ENCODE assay signal across 18 cellular contexts in genomic region chr12:65944637-65945036, GRCh38.
"Had no signal": no experiment of that assay in that cellular context is flagged by ENCODE, and none has a peak within 500 bp of the region (broad histone marks: within the 10 kb centered on the region; RNA-seq: fewer than 3 reads in every experiment).

No MANE protein-coding gene starts in this region.

- H3K4me3 ChIP-seq: body of pancreas, coronary artery, gastrocnemius medialis, heart left ventricle, right atrium auricular region, tibial nerve had no signal

- H3K27ac ChIP-seq: body of pancreas, coronary artery, gastrocnemius medialis, heart left ventricle, right atrium auricular region, tibial nerve had no signal

- H3K36me3 Mint-ChIP-seq: activated naive CD4-positive, alpha-beta T cell treated with anti-CD3 and anti-CD28 coated beads, Interleukin-2, amount 50 U/mL, for 72 hours; naive thymus-derived CD8-positive, alpha-beta T cell had no signal

- H3K4me1 Mint-ChIP-seq: naive thymus-derived CD8-positive, alpha-beta T cell; T-helper 17 cell had no signal

- H3K9me3 Mint-ChIP-seq: activated CD8-positive, alpha-beta T cell treated with anti-CD3 and anti-CD28 coated beads for 36 hours; activated naive CD4-positive, alpha-beta T cell treated with anti-CD3 and anti-CD28 coated beads, Interleukin-2, amount 50 U/mL, for 72 hours; activated T-cell treated with anti-CD3 and anti-CD28 coated beads, Interleukin-2, amount 50 U/mL, for 4 hours; naive thymus-derived CD8-positive, alpha-beta T cell had no signal

- H3K27me3 ChIP-seq: body of pancreas, right atrium auricular region, tibial nerve had no signal

- H3K36me3 ChIP-seq: gastrocnemius medialis, heart left ventricle, right atrium auricular region, tibial nerve had no signal

- DNase-seq: activated CD4-positive, alpha-beta T cell treated with anti-CD3 and anti-CD28 coated beads for 48 hours; activated CD8-positive, alpha-beta T cell treated with anti-CD3 and anti-CD28 coated beads for 36 hours; activated effector memory CD4-positive, alpha-beta T cell treated with Interleukin-2 at 50 U/mL for 16 hours; activated T-cell treated with anti-CD3 and anti-CD28 coated beads, Interleukin-2, amount 50 U/mL, for 4 hours; body of pancreas; central memory CD4-positive, alpha-beta T cell; gastrocnemius medialis; heart left ventricle; naive thymus-derived CD8-positive, alpha-beta T cell; nucleus accumbens; stimulated activated CD4-positive, alpha-beta T cell treated with anti-CD3 and anti-CD28 coated beads, Interleukin-15, amount 100 ng/mL, for 24 hours; stimulated activated CD4-positive, alpha-beta T cell treated with anti-CD3 and anti-CD28 coated beads, Interleukin-4, amount 100 ng/mL, for 24 hours; stimulated activated naive CD4-positive, alpha-beta T cell; T-helper 17 cell had no signal

- H3K27ac Mint-ChIP-seq: activated CD8-positive, alpha-beta T cell treated with anti-CD3 and anti-CD28 coated beads for 36 hours; activated naive CD4-positive, alpha-beta T cell treated with anti-CD3 and anti-CD28 coated beads, Interleukin-2, amount 50 U/mL, for 72 hours; naive thymus-derived CD8-positive, alpha-beta T cell; T-helper 17 cell had no signal

- H3K4me3 Mint-ChIP-seq: activated CD8-positive, alpha-beta T cell treated with anti-CD3 and anti-CD28 coated beads for 36 hours; activated T-cell treated with anti-CD3 and anti-CD28 coated beads, Interleukin-2, amount 50 U/mL, for 4 hours; naive thymus-derived CD8-positive, alpha-beta T cell; T-helper 17 cell had no signal

- H3K9me3 ChIP-seq: body of pancreas, gastrocnemius medialis, heart left ventricle, right atrium auricular region, tibial nerve had no signal

- H3K4me1 ChIP-seq: body of pancreas had no signal
